ENCODE assay signal across 23 cellular contexts in the genomic region with DNA sequence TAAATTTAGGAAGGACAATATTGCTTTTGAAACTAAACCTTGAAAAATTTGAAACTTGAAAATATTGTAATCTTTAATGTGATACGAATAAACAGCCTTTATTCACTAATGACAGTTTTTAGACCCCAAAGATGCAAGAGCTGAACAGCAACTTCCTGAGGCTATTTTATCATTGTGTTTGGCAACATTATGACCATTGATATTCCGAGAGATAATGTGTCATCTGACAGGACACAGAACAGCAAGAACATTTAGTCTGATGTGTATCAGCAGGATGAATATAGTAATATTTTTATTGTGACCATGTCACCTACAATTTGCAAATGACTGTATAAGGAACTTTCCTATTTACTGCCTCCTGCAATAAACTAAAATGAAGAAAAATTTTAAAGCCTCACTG.
A peak's percentile ranks its signal among the peaks of the same experiment; 100 is the strongest.
DNase-seq lines count a peak whose midpoint lies in the region; ATAC-seq and TF ChIP-seq lines count a peak whose summit lies in the region.
"Had no signal": no experiment of that assay in that cellular context is flagged by ENCODE, and none has a peak within 500 bp of the region (broad histone marks: within the 10 kb centered on the region; RNA-seq: fewer than 3 reads in every experiment).

No MANE protein-coding gene starts in this region.

- no peak for TF ChIP-seq CTCF in SK-N-SH (IDR thresholded peaks at IDR 0.05)
- no peak for TF ChIP-seq CTCF in SU-DHL-6 (IDR thresholded peaks at IDR 0.05; ENCODE audit: insufficient read depth, low read length, poor library complexity, severe bottlenecking)
- no peak for TF ChIP-seq CTCF in fibroblast of villous mesenchyme (IDR thresholded peaks at IDR 0.05; ENCODE audit: insufficient read depth, low read depth, low read length)
- no peak for TF ChIP-seq CTCF in left ventricle myocardium inferior (IDR thresholded peaks at IDR 0.05; ENCODE audit: borderline replicate concordance)

- POLR2A ChIA-PET in SK-N-SH (lab: Yijun Ruan, JAX) = no interaction called here

- no peak for ATAC-seq in SK-N-SH treated with all-trans-retinoic acid at 6 μM for 48 hours
- ATAC-seq in HG02970 (IDR thresholded peaks at IDR 0.05; ENCODE audit: low FRiP score, unreplicated experiment) = no peak
- no peak for ATAC-seq in HG03045 (IDR thresholded peaks at IDR 0.05; ENCODE audit: unreplicated experiment)
- ATAC-seq: A549, GM23338 had no signal

- H3K27me3 ChIP-seq in SK-N-SH (ENCODE audit: insufficient read depth) (no peaks in the 10 kb centered on the region), SU-DHL-6 (ENCODE audit: low read length) (no peaks in the 10 kb centered on the region), left ventricle myocardium inferior (ENCODE audit: low read depth) (no peaks in the 10 kb centered on the region)
- H3K27me3 ChIP-seq: BE2C; BLaER1 treated with 17β-estradiol and CSF1 and Interleukin-3, amounts not matched to agents 10 nM and 100 nM had no signal

- intact Hi-C loops in left ventricle myocardium inferior (cut with micrococcal nuclease) = no loop called here

- H3K9me2 ChIP-seq in SK-N-SH (no peaks in the 10 kb centered on the region), SU-DHL-6 (replicated peaks; ENCODE audit: insufficient read depth, low read length) (no peaks in the 10 kb centered on the region)

- H2AFZ ChIP-seq in SK-N-SH (ENCODE audit: low read depth) = no peak overlapping the region
- peak overlapping the region; percentile 49 for H2AFZ ChIP-seq in SU-DHL-6 (ENCODE audit: low read depth, low read length, severe bottlenecking)
- H2AFZ ChIP-seq: GM23338 had no signal

- H3K36me3 ChIP-seq in SK-N-SH (replicated peaks in 1 of 2; ENCODE audit: control insufficient read depth in 1 of 2, insufficient read depth in 2 of 2, low read length in 1 of 2) (no peaks in the 10 kb centered on the region), SU-DHL-6 (ENCODE audit: low read length) (no peaks in the 10 kb centered on the region), left ventricle myocardium inferior (no peaks in the 10 kb centered on the region)
- H3K36me3 ChIP-seq: BE2C; BLaER1 treated with 17β-estradiol and CSF1 and Interleukin-3, amounts not matched to agents 10 nM and 100 nM; HAP-1 had no signal

- no peaks in the 10 kb centered on the region for H4K20me1 ChIP-seq in SK-N-SH (ENCODE audit: insufficient read depth)
- no peaks in the 10 kb centered on the region for H4K20me1 ChIP-seq in SU-DHL-6 (ENCODE audit: low read depth, low read length)
- H4K20me1 ChIP-seq: BLaER1 treated with 17β-estradiol and CSF1 and Interleukin-3, amounts not matched to agents 10 nM and 100 nM had no signal

- TF ChIP-seq EP300 in SK-N-SH (IDR thresholded peaks at IDR 0.05; ENCODE audit: borderline replicate concordance in 1 of 2, low read depth in 1 of 2, low read length in 1 of 2) = peak in 1 of 2 experiments; percentile 62; a peak in 1 of 4 replicates

- H3K79me2 ChIP-seq in SK-N-SH (ENCODE audit: insufficient read depth) (no peaks in the 10 kb centered on the region), SU-DHL-6 (ENCODE audit: insufficient read depth, low read length) (no peaks in the 10 kb centered on the region)

- H3K9me3 ChIP-seq in SK-N-SH = no peaks in the 10 kb centered on the region
- no peaks in the 10 kb centered on the region; the same call in 1 of the 2 replicates for H3K9me3 ChIP-seq in SU-DHL-6 (ENCODE audit: insufficient read depth, low read length)
- no peaks in the 10 kb centered on the region for H3K9me3 ChIP-seq in left ventricle myocardium inferior (replicated peaks)
- H3K9me3 ChIP-seq: A549, BE2C, HAP-1 had no signal

- CTCF ChIA-PET in SK-N-SH (lab: Yijun Ruan, JAX) = no interaction called here

- no peaks in the 10 kb centered on the region for H3F3A ChIP-seq in SK-N-SH (replicated peaks; ENCODE audit: insufficient read depth)
- H3F3A ChIP-seq in SU-DHL-6 (ENCODE audit: insufficient read depth) = no peaks in the 10 kb centered on the region

- TF ChIP-seq RAD21 in SK-N-SH (IDR thresholded peaks at IDR 0.05; ENCODE audit: low read length) = no peak

- H3K9ac ChIP-seq in SK-N-SH (no peak overlapping the region), SU-DHL-6 (ENCODE audit: low read length) (no peak overlapping the region)
- H3K9ac ChIP-seq: BLaER1 treated with 17β-estradiol and CSF1 and Interleukin-3, amounts not matched to agents 10 nM and 100 nM had no signal

- H3K4me2 ChIP-seq in SK-N-SH (no peak overlapping the region), SU-DHL-6 (ENCODE audit: low read depth, low read length, poor library complexity, severe bottlenecking) (no peak overlapping the region)
- H3K4me2 ChIP-seq: A549; BLaER1 treated with 17β-estradiol and CSF1 and Interleukin-3, amounts not matched to agents 10 nM and 100 nM; GM23338 had no signal

- no peak overlapping the region for H3K4me3 ChIP-seq in SK-N-SH (ENCODE audit: low read depth in 2 of 2, low read length in 1 of 2)
- no peak overlapping the region for H3K4me3 ChIP-seq in SU-DHL-6 (ENCODE audit: insufficient read depth, low read length, poor library complexity, severe bottlenecking)
- H3K4me3 ChIP-seq in fibroblast of villous mesenchyme (ENCODE audit: low read depth, low read length) = no peak overlapping the region
- H3K4me3 ChIP-seq in left ventricle myocardium inferior = no peak overlapping the region
- H3K4me3 ChIP-seq: A549; BLaER1 treated with 17β-estradiol and CSF1 and Interleukin-3, amounts not matched to agents 10 nM and 100 nM; GM23338; HAP-1 had no signal

- DNase-seq in SK-N-SH (peak; percentile 24), fibroblast of villous mesenchyme (ENCODE audit: low read depth) (peak; percentile 3), left ventricle myocardium inferior (no peak)
- DNase-seq: 8988T; ACHN; AML-193; BE2C; Calu3; CD4-positive, alpha-beta T cell; CD8-positive, alpha-beta memory T cell; COR-L47; DMS53; DMS79 treated with DMSO at 0.1 percent for 48 hours; GF-D8; HFFc6 had no signal

- H3K4me1 ChIP-seq in SK-N-SH (ENCODE audit: control insufficient read depth in 1 of 2, insufficient read depth in 2 of 2, low read depth in 1 of 2, low read length in 1 of 2) (peaks cover 0 to 2% of the 10 kb centered on the region in 2 experiments; a peak in 2 of 4 replicates), left ventricle myocardium inferior (no peaks in the 10 kb centered on the region)
- H3K4me1 ChIP-seq: BE2C; BLaER1 treated with 17β-estradiol and CSF1 and Interleukin-3, amounts not matched to agents 10 nM and 100 nM; HAP-1 had no signal

- 14% methylated on average over 2 of the region's 2 CpGs for WGBS in SK-N-SH (ENCODE audit: low lambda C conversion rate)

- H3K27ac ChIP-seq in SK-N-SH (ENCODE audit: low read depth in 2 of 2, low read length in 1 of 2) = no peak overlapping the region
- H3K27ac ChIP-seq in SU-DHL-6 (ENCODE audit: low read depth, low read length) = no peak overlapping the region
- no peak overlapping the region for H3K27ac ChIP-seq in left ventricle myocardium inferior (replicated peaks)
- H3K27ac ChIP-seq: A549; BLaER1 treated with 17β-estradiol and CSF1 and Interleukin-3, amounts not matched to agents 10 nM and 100 nM had no signal

TF ChIP-seq in SK-N-SH, 30 proteins besides CTCF, POLR2A, EP300 and RAD21:
- no peak for TF ChIP-seq ZBTB33 (IDR thresholded peaks at IDR 0.05; ENCODE audit: borderline replicate concordance, low read depth)
- peak; percentile 86 for TF ChIP-seq GATA2 (CRISPR knock-in tag; IDR thresholded peaks at IDR 0.05)
- TF ChIP-seq RCOR1 (IDR thresholded peaks at IDR 0.05; ENCODE audit: low read length) = 0 out of 2 replicates have a peak, but pooled peaks have one; percentile 9
- no peak for TF ChIP-seq NRF1 (IDR thresholded peaks at IDR 0.05; ENCODE audit: low read depth, low read length)
- peak; percentile 9 for TF ChIP-seq CHD2 (IDR thresholded peaks at IDR 0.05; ENCODE audit: low read length, partially characterized antibody)
- no peak for TF ChIP-seq MEF2A (IDR thresholded peaks at IDR 0.05; ENCODE audit: borderline replicate concordance, low read depth)
- no peak for TF ChIP-seq JUND (IDR thresholded peaks at IDR 0.05)

TF ChIP-seq in SK-N-SH treated with all-trans-retinoic acid at 6 μM for 48 hours, 23 proteins besides CTCF, POLR2A, EP300 and RAD21 (continues in another document):
- TF ChIP-seq OSR1 (CRISPR knock-in tag; IDR thresholded peaks at IDR 0.05) (no peak), ZNF70 (CRISPR knock-in tag; IDR thresholded peaks at IDR 0.05) (no peak), TSHZ2 (CRISPR knock-in tag; IDR thresholded peaks at IDR 0.05) (no peak), ZFP3 (CRISPR knock-in tag; IDR thresholded peaks at IDR 0.05) (no peak), CSDC2 (CRISPR knock-in tag; IDR thresholded peaks at IDR 0.05) (no peak), ZNF8 (CRISPR knock-in tag; IDR thresholded peaks at IDR 0.05) (no peak)
- TF ChIP-seq, protein P1, sequence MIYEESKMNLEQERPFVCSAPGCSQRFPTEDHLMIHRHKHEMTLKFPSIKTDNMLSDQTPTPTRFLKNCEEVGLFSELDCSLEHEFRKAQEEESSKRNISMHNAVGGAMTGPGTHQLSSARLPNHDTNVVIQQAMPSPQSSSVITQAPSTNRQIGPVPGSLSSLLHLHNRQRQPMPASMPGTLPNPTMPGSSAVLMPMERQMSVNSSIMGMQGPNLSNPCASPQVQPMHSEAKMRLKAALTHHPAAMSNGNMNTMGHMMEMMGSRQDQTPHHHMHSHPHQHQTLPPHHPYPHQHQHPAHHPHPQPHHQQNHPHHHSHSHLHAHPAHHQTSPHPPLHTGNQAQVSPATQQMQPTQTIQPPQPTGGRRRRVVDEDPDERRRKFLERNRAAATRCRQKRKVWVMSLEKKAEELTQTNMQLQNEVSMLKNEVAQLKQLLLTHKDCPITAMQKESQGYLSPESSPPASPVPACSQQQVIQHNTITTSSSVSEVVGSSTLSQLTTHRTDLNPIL (CRISPR knock-in tag; IDR thresholded peaks at IDR 0.05; ENCODE audit: low read depth) = no peak
